Comparison of ENCODE assay signal across 8 cellular contexts in the genomic region with DNA sequence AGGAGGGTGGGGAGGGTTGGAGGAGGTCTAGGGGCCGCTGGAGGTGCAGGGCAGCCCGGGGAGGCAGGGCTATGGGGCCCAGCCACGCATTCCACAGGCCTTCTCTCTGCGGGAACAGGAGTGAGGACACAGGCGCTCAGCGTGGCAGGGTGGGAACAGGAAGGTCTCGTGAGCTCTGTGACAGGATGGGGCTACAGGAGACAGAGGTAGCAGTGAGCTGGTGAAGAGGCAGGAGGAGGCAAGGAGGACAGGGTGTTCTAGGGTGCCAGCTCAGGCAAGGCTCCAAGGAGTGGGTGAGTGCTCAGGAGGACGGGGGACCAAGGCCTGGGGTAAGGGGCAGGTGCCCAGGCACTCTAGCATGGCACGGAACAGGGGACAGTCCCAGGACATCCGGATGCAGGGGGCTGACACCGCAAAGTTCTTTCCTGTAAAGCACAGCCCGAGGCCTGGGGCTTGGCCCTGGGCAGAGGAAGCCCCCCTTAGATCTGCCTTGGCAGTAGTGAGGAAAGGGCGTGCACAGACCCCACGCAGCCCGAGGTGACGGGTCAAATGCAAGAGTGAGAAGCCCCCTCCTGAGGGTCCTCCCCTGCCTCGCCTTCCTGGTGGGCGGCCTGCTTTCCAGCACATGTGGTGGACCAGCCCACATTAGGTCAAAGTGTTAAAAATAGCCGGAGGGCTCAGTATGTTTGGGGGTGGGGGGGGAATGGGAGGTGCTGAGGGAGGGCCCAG. TPM values are rescaled to one million over a fixed set of nuclear protein-coding genes. Genes with fewer than 3 reads are reported as not detected.
DNase-seq lines count a peak whose midpoint lies in the region; ATAC-seq, FAIRE-seq and TF ChIP-seq lines count a peak whose summit lies in the region.

No MANE protein-coding gene starts in this region.

- no peaks in the 10 kb centered on the region for H3K27me3 ChIP-seq in CD4-positive, alpha-beta memory T cell (ENCODE audit: insufficient read depth, low read length)
- H3K27me3 ChIP-seq in keratinocyte (ENCODE audit: control insufficient read depth, extremely low read depth, insufficient read depth, low read length): no peaks in the 10 kb centered on the region

- peaks cover 4% of the 10 kb centered on the region for H3K9me1 ChIP-seq in keratinocyte (ENCODE audit: control insufficient read depth, extremely low read depth, insufficient read depth, low read length)

- peak overlapping the region; percentile 93 to 100 (median 96) for H3K27ac Mint-ChIP-seq in CD4-positive, alpha-beta memory T cell
- peak overlapping the region; percentile 88 to 99 (median 99) for H3K27ac Mint-ChIP-seq in brain

- peak overlapping the region; percentile 100 for H3K9ac ChIP-seq in keratinocyte (ENCODE audit: control insufficient read depth, extremely low read depth, insufficient read depth, low read length)

- DNase-seq in CD4-positive, alpha-beta memory T cell: peak; percentile 32 to 64 (median 42)
- DNase-seq in NB4 (ENCODE audit: low read depth) (peak; percentile 29), keratinocyte (ENCODE audit: low read depth, low spot score) (no peak), NCI-H510A (lab: John Stamatoyannopoulos, UW) (no peak), NCI-H2227 (lab: John Stamatoyannopoulos, UW; ENCODE audit: unreplicated experiment) (no peak)
- DNase-seq in stimulated activated CD4-positive, alpha-beta T cell treated with anti-CD3 and anti-CD28 coated beads, Interleukin-4, amount 100 ng/mL, for 24 hours: peak; percentile 36

- ATAC-seq in HG03469 (IDR thresholded peaks at IDR 0.05; ENCODE audit: unreplicated experiment): no peak

- H3K4me3 ChIP-seq in CD4-positive, alpha-beta memory T cell (ENCODE audit: low read length in 2 of 2): peak overlapping the region; percentile 86 to 95
- H3K4me3 ChIP-seq in NB4 (ENCODE audit: low read depth, low read length) (no peak overlapping the region), keratinocyte (ENCODE audit: control insufficient read depth in 2 of 3, extremely low read depth in 1 of 3, insufficient read depth in 2 of 3, low read depth in 1 of 3, low read length in 3 of 3) (no peak overlapping the region)

- intact Hi-C loops in CD4-positive, alpha-beta memory T cell (cut with micrococcal nuclease): loop anchor here (2.0 to 5.0 kb wide), 2 partner anchors 51 to 59 kb away; no protein-coding TSS in a partner anchor

- H2AFZ ChIP-seq in keratinocyte (ENCODE audit: control insufficient read depth, low read length): no peak overlapping the region

- TF ChIP-seq POLR2A in NB4 (IDR thresholded peaks at IDR 0.05; ENCODE audit: extremely low read depth, insufficient read length): no peak

- H3K36me3 Mint-ChIP-seq in CD4-positive, alpha-beta memory T cell: peaks cover 5 to 23% of the 10 kb centered on the region in 2 donors
- H3K36me3 Mint-ChIP-seq in brain: peaks cover 1% of the 10 kb centered on the region

- H3K36me3 ChIP-seq in CD4-positive, alpha-beta memory T cell (ENCODE audit: insufficient read depth, low read length): peaks cover 4% of the 10 kb centered on the region
- H3K36me3 ChIP-seq in keratinocyte (ENCODE audit: control insufficient read depth in 2 of 2, extremely low read depth in 1 of 2, insufficient read depth in 2 of 2, low read length in 2 of 2): peaks cover under 1 to 6% of the 10 kb centered on the region in 2 experiments

- H4K20me1 ChIP-seq in keratinocyte (ENCODE audit: control insufficient read depth, extremely low read depth, insufficient read depth, low read length): peaks cover 2% of the 10 kb centered on the region

- H3K27me3 Mint-ChIP-seq in CD4-positive, alpha-beta memory T cell: peaks cover 0 to 4% of the 10 kb centered on the region in 2 donors
- H3K27me3 Mint-ChIP-seq in brain: peaks cover 4% of the 10 kb centered on the region

- dilution Hi-C loops in keratinocyte (cut with MboI; ENCODE audit: extremely low pct_ligation_motif_present, low sequenced_read_pairs): no loop called here

- CTCF ChIA-PET in CD4-positive, alpha-beta memory T cell (lab: Charles Lee; ENCODE audit: partially characterized antibody): interaction anchor here (0.6 to 12.6 kb wide), 15 partner anchors 8 to 91 kb away, joined by 3 to 192 read pairs (median 17); a partner anchor contains a TSS

- peaks cover 57% of the 10 kb centered on the region for H3K4me1 ChIP-seq in CD4-positive, alpha-beta memory T cell (ENCODE audit: insufficient read depth, low read length)
- peaks cover 55% of the 10 kb centered on the region for H3K4me1 ChIP-seq in keratinocyte (ENCODE audit: control insufficient read depth, extremely low read depth, insufficient read depth, low read length)

- peak overlapping the region; percentile 92 to 97 (median 95) for H3K4me3 Mint-ChIP-seq in CD4-positive, alpha-beta memory T cell
- peak overlapping the region; percentile 81 to 90 (median 82) for H3K4me3 Mint-ChIP-seq in brain

- TF ChIP-seq CTCF in NB4 (IDR thresholded peaks at IDR 0.05; ENCODE audit: low read depth, low read length): no peak
- no peak for TF ChIP-seq CTCF in brain (conservative IDR thresholded peaks at IDR 0.05)
- no peak for TF ChIP-seq CTCF in keratinocyte (optimal IDR thresholded peaks at IDR 0.05 in 1 of 3, IDR thresholded peaks at IDR 0.05 in 1 of 3, conservative IDR thresholded peaks at IDR 0.05 in 1 of 3; ENCODE audit: extremely low read depth in 1 of 3, insufficient read depth in 2 of 3, low read length in 3 of 3)

- H3K9me3 Mint-ChIP-seq in CD4-positive, alpha-beta memory T cell: peaks cover 0 to 7% (median 1%) of the 10 kb centered on the region in 8 donors
- H3K9me3 Mint-ChIP-seq in brain: peaks cover 0 to 4% (median 1%) of the 10 kb centered on the region in 5 experiments

- H3K4me1 Mint-ChIP-seq in CD4-positive, alpha-beta memory T cell: peaks cover 30 to 71% (median 42%) of the 10 kb centered on the region in 4 donors
- H3K4me1 Mint-ChIP-seq in brain: peaks cover 79% of the 10 kb centered on the region

- no peak for FAIRE-seq in keratinocyte (lab: Jason Lieb, UNC)

- peak overlapping the region; percentile 98 for H3K27ac ChIP-seq in CD4-positive, alpha-beta memory T cell (ENCODE audit: low read depth, low read length)
- H3K27ac ChIP-seq in keratinocyte (ENCODE audit: control insufficient read depth, insufficient read depth, low read length): peak overlapping the region; percentile 99

- peaks cover 8% of the 10 kb centered on the region for H3K79me2 ChIP-seq in keratinocyte (ENCODE audit: control insufficient read depth, insufficient read depth, low read length)

- POLR2A ChIA-PET in CD4-positive, alpha-beta memory T cell (lab: Charles Lee; ENCODE audit: partially characterized antibody): interaction anchor here (0.6 to 22.2 kb wide), 20 partner anchors 9 to 159 kb away, joined by 3 to 3839 read pairs (median 7); a partner anchor contains a TSS

- no peaks in the 10 kb centered on the region for H3K9me3 ChIP-seq in CD4-positive, alpha-beta memory T cell (ENCODE audit: control insufficient read depth in 1 of 2, low read length in 2 of 2)
- no peaks in the 10 kb centered on the region for H3K9me3 ChIP-seq in keratinocyte (ENCODE audit: control insufficient read depth, low read depth, low read length)

- H3K4me2 ChIP-seq in keratinocyte (ENCODE audit: control insufficient read depth, extremely low read depth, insufficient read depth, low read depth, low read length): peak overlapping the region; percentile 8

RNA-seq across cellular contexts. Expression of a gene that starts 4.7 kb away (rescaled TPM):
- total RNA-seq in CD4-positive, alpha-beta memory T cell: 100 to 1,000 TPM; 685 to 687 TPM
- 1 to 10 TPM; 2.3 to 4.0 TPM for polyA plus RNA-seq in CD4-positive, alpha-beta memory T cell
- 3.8 TPM for polyA plus RNA-seq in brain (ENCODE audit: insufficient read depth, low read depth, low replicate concordance)
- 66.5 to 270 TPM (median 171 TPM) in 3 replicates for polyA plus RNA-seq in keratinocyte
- polyA plus RNA-seq in keratinocyte (2011; ENCODE audit: low read depth): 1,124 TPM
- polyA plus RNA-seq in keratinocyte (2011; cell fraction: cytosol; rRNA removed): 5.3 and 11.3 TPM in 2 replicates
- polyA plus RNA-seq in keratinocyte (2011; cell fraction: nucleus; rRNA removed): 1,267 and 1,668 TPM in 2 replicates
- 218 and 908 TPM in 2 replicates for polyA plus RNA-seq in keratinocyte (2012; ENCODE audit: low replicate concordance)
- 73.3 to 442 TPM (median 228 TPM) in 3 replicates for polyA minus RNA-seq in keratinocyte
- polyA minus RNA-seq in keratinocyte (2011; cell fraction: cytosol; rRNA and poly(A)+ RNA removed): 8.4 TPM
- 402 and 1,225 TPM in 2 replicates for polyA minus RNA-seq in keratinocyte (2011; cell fraction: nucleus; rRNA and poly(A)+ RNA removed)

RNA-seq across cellular contexts. Expression of a gene that starts 31.4 kb away (rescaled TPM):
- total RNA-seq in CD4-positive, alpha-beta memory T cell: 10 to 100 TPM; 69.1 to 71.2 TPM
- polyA plus RNA-seq in CD4-positive, alpha-beta memory T cell: 10 to 100 TPM; 44.1 to 55.6 TPM
- polyA plus RNA-seq in brain (ENCODE audit: insufficient read depth, low read depth, low replicate concordance): 20.3 TPM
- 24.1 to 47.3 TPM (median 25.0 TPM) in 3 replicates for polyA plus RNA-seq in keratinocyte
- polyA plus RNA-seq in keratinocyte (2011; ENCODE audit: low read depth): 8.5 TPM
- 20.8 and 29.3 TPM in 2 replicates for polyA plus RNA-seq in keratinocyte (2011; cell fraction: cytosol; rRNA removed)
- 58.8 and 74.9 TPM in 2 replicates for polyA plus RNA-seq in keratinocyte (2011; cell fraction: nucleus; rRNA removed)
- 20.8 and 30.9 TPM in 2 replicates for polyA plus RNA-seq in keratinocyte (2012; ENCODE audit: low replicate concordance)
- 28.2 to 54.5 TPM (median 34.5 TPM) in 3 replicates for polyA minus RNA-seq in keratinocyte
- polyA minus RNA-seq in keratinocyte (2011; cell fraction: cytosol; rRNA and poly(A)+ RNA removed): 64.1 TPM
- 56.0 and 58.9 TPM in 2 replicates for polyA minus RNA-seq in keratinocyte (2011; cell fraction: nucleus; rRNA and poly(A)+ RNA removed)

RNA-seq across cellular contexts. Expression of a gene that starts 35.4 kb away (rescaled TPM):
- total RNA-seq in CD4-positive, alpha-beta memory T cell: 10 to 100 TPM; 17.0 to 24.2 TPM
- polyA plus RNA-seq in CD4-positive, alpha-beta memory T cell: 10 to 100 TPM in 1 of 2 donors, 1 to 10 TPM in 1; 7.2 to 15.0 TPM
- 4.0 TPM for polyA plus RNA-seq in brain (ENCODE audit: insufficient read depth, low read depth, low replicate concordance)
- polyA plus RNA-seq in keratinocyte: 0.20 to 0.46 TPM (median 0.25 TPM) in 3 replicates
- polyA plus RNA-seq in keratinocyte (2011; ENCODE audit: low read depth): 0.25 TPM
- 0.10 and 0.12 TPM in 2 replicates for polyA plus RNA-seq in keratinocyte (2011; cell fraction: cytosol; rRNA removed)
- 1.1 and 1.2 TPM in 2 replicates for polyA plus RNA-seq in keratinocyte (2011; cell fraction: nucleus; rRNA removed)
- polyA plus RNA-seq in keratinocyte (2012; ENCODE audit: low replicate concordance): 0.50 and 0.66 TPM in 2 replicates
- polyA minus RNA-seq in keratinocyte: 0.30 to 0.93 TPM (median 0.59 TPM) in 3 replicates
- polyA minus RNA-seq in keratinocyte (2011; cell fraction: cytosol; rRNA and poly(A)+ RNA removed): not detected
- polyA minus RNA-seq in keratinocyte (2011; cell fraction: nucleus; rRNA and poly(A)+ RNA removed): 0.95 and 1.4 TPM in 2 replicates

Comparison
In these comparisons a context has a peak if more than half of its experiments do, and no peak if none do; other contexts are left out.
1. DNase-seq: peak in CD4-positive, alpha-beta memory T cell (5 of 5), NB4 (single experiment) and stimulated activated CD4-positive, alpha-beta T cell treated with anti-CD3 and anti-CD28 coated beads, Interleukin-4, amount 100 ng/mL, for 24 hours (single experiment); none in keratinocyte (single experiment), NCI-H510A (single experiment) and NCI-H2227 (single experiment).
2. H3K4me3 ChIP-seq: peak in CD4-positive, alpha-beta memory T cell (2 of 2); none in NB4 (single experiment) and keratinocyte (0 of 3).